31 cellular contexts compared by ENCODE assay signal in genomic region chr4:4486969-4487368, GRCh38.
"Had no signal": no experiment of that assay in that cellular context is flagged by ENCODE, and none has a peak within 500 bp of the region (broad histone marks: within the 10 kb centered on the region; RNA-seq: fewer than 3 reads in every experiment).

No MANE protein-coding gene starts in this region.

- H2AFZ ChIP-seq: PC-9 had no signal

- H3K27me3 ChIP-seq: ascending aorta, cardiac muscle cell had no signal

- H3K27ac ChIP-seq: ascending aorta, cardiac muscle cell, PC-9, RWPE1, VCaP had no signal

- H3K36me3 ChIP-seq: ascending aorta, cardiac muscle cell had no signal

- ATAC-seq: activated CD8-positive, alpha-beta T cell treated with anti-CD3 and anti-CD28 coated beads for 36 hours; activated T-cell treated with anti-CD3 and anti-CD28 coated beads, Interleukin-2, amount 50 U/mL, for 72 hours; activated T-helper 17 cell treated with anti-CD3 and anti-CD28 coated beads, Interleukin-2, amount 50 U/mL, for 72 hours had no signal

- H3K4me1 ChIP-seq: ascending aorta had no signal

- DNase-seq: activated CD4-positive, alpha-beta T cell treated with anti-CD3 and anti-CD28 coated beads for 1 hour; activated CD4-positive, alpha-beta T cell treated with anti-CD3 and anti-CD28 coated beads, Interleukin-2, amount 10 ng/mL, durations not matched to agents 24 days and 14 days; activated CD4-positive, alpha-beta T cell treated with anti-CD3 and anti-CD28 coated beads, Interleukin-2, amount 50 U/mL, for 4 hours; activated CD4-positive, CD25-positive, alpha-beta regulatory T cell; activated CD8-positive, alpha-beta T cell treated with anti-CD3 and anti-CD28 coated beads for 36 hours; activated effector memory CD4-positive, alpha-beta T cell treated with anti-CD3 and anti-CD28 coated beads, Interleukin-2, amount 50 U/mL, for 16 hours; activated naive CD4-positive, alpha-beta T cell treated with Interleukin-2 at 50 U/mL for 16 hours; activated naive CD8-positive, alpha-beta T cell treated with anti-CD3 and anti-CD28 coated beads, Interleukin-2, amount 10 ng/mL, durations not matched to agents 7 days and 5 days; activated T-cell treated with anti-CD3 and anti-CD28 coated beads, Interleukin-2, amount 50 U/mL, for 1 hour; activated T-cell treated with anti-CD3 and anti-CD28 coated beads, Interleukin-2, amount 50 U/mL, for 72 hours; amygdala; Karpas-422; NCI-H1105; NCI-H1417 treated with DMSO at 0.1 percent for 48 hours; NCI-H187 treated with DMSO at 0.1 percent for 48 hours; NCI-H2081 treated with DMSO at 0.1 percent for 48 hours; NCI-H345; NCI-H524 treated with DMSO at 0.1 percent for 48 hours; NCI-H82; NK-92 treated with Interleukin-12 subunit alpha and Interleukin-12 subunit beta, amount 100 ng/mL, for 24 hours; PC-9; Right ventricle myocardium superior; SW 1271; T-helper 1 cell; T-helper 2 cell; T-helper 9 cell had no signal

- H3K9me3 ChIP-seq: ascending aorta had no signal

- H3K4me2 ChIP-seq: PC-9 had no signal

- H3K4me3 ChIP-seq: ascending aorta, cardiac muscle cell, PC-9 had no signal
